In the genomic region with DNA sequence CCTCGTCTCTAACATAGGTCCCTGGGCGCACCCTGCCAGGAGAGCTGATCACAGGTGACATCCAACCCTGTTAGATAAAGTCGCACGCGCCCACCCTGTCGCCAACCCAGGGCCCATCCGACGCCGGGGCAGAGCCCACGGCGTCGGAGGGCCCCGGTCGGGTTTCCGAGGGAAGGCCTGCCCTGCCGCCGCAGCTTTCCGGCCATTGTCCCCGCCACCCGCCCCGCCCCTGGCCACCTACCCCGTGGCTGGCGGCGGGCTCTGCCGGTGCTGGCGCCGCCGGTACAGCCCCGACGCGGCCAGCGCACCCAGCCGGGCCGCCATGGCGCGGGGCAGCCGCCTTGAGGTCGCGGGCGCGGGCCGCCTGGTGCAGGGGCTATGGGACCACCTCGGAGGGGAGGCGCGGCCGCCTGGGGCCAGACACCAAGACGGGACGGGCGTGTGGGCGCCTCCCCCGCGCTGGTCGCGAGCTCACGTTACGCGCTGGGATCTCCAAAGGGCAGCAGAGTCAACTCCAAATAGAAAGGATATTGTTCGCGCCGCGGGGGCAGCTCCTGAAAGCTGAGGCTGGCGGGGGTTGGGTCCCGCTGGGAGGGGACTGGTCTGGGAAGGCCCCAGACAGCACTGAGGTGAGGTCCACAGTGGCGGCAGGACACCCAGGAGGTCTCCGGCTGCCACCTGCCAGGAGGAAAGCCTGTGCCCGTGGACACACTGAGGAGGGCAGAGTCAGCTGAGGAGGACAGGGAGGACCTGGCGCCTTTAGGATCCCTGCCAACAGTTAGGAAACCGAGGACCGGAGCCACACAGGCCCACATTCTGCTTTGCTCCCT, we compare ENCODE assay signal across 12 cellular contexts. TPM values are rescaled to one million over a fixed set of nuclear protein-coding genes. Genes with fewer than 3 reads are reported as not detected.
DNase-seq lines count a peak whose midpoint lies in the region; ATAC-seq and TF ChIP-seq lines count a peak whose summit lies in the region.
"Had no signal": no experiment of that assay in that cellular context is flagged by ENCODE, and none has a peak within 500 bp of the region (broad histone marks: within the 10 kb centered on the region; RNA-seq: fewer than 3 reads in every experiment).

No MANE protein-coding gene starts in this region.

- H3K4me1 ChIP-seq in fibroblast of lung (ENCODE audit: control insufficient read depth, extremely low read depth, insufficient read depth, low read length) (peaks cover 3% of the 10 kb centered on the region), muscle layer of duodenum (ENCODE audit: control insufficient read depth in 1 of 2, insufficient read depth in 2 of 2, low read length in 2 of 2) (peaks cover 26 to 62% of the 10 kb centered on the region in 2 donors), upper lobe of right lung (peaks cover 25% of the 10 kb centered on the region)
- no peaks in the 10 kb centered on the region for H3K4me1 ChIP-seq in naive thymus-derived CD4-positive, alpha-beta T cell (ENCODE audit: control insufficient read depth in 2 of 2, insufficient read depth in 2 of 2, low read length in 2 of 2)
- H3K4me1 ChIP-seq: BE2C had no signal

- H3K79me2 ChIP-seq in fibroblast of lung (ENCODE audit: control insufficient read depth, insufficient read depth, low read length), result no peaks in the 10 kb centered on the region

- peak overlapping the region; percentile 13 for H3K4me2 ChIP-seq in fibroblast of lung (ENCODE audit: extremely low read depth, insufficient read depth, low read length)

- H3K27me3 ChIP-seq in fibroblast of lung (ENCODE audit: control insufficient read depth, insufficient read depth, low read length), result peaks cover 31% of the 10 kb centered on the region
- H3K27me3 ChIP-seq in muscle layer of duodenum (ENCODE audit: low read depth, low read length), result peaks cover 6% of the 10 kb centered on the region
- H3K27me3 ChIP-seq in upper lobe of right lung, result no peaks in the 10 kb centered on the region
- peaks cover 0 to 4% of the 10 kb centered on the region in 2 donors for H3K27me3 ChIP-seq in naive thymus-derived CD4-positive, alpha-beta T cell (ENCODE audit: control insufficient read depth in 2 of 2, insufficient read depth in 2 of 2, low read length in 2 of 2)
- no peaks in the 10 kb centered on the region for H3K27me3 ChIP-seq in WERI-Rb-1 (ENCODE audit: insufficient read depth, low read depth, severe bottlenecking)

- TF ChIP-seq CTCF in fibroblast of lung (conservative IDR thresholded peaks at IDR 0.05 in 1 of 2, IDR thresholded peaks at IDR 0.05 in 1 of 2; ENCODE audit: low read depth in 1 of 2, low read length in 2 of 2), result no peak
- TF ChIP-seq CTCF in upper lobe of right lung (IDR thresholded peaks at IDR 0.05), result no peak
- TF ChIP-seq CTCF in WERI-Rb-1 (IDR thresholded peaks at IDR 0.05; ENCODE audit: low read depth, low read length), result no peak

- H3K27ac ChIP-seq in fibroblast of lung (ENCODE audit: insufficient read depth, low read length) (no peak overlapping the region), muscle layer of duodenum (ENCODE audit: low read length) (peak overlapping the region; percentile 71), upper lobe of right lung (peak overlapping the region; percentile 74), WERI-Rb-1 (no peak overlapping the region)
- H3K27ac ChIP-seq in naive thymus-derived CD4-positive, alpha-beta T cell (ENCODE audit: low read depth, low read length), result no peak overlapping the region

- no peak overlapping the region for H3K9ac ChIP-seq in fibroblast of lung (ENCODE audit: insufficient read depth, low read length)

- POLR2A ChIA-PET in naive thymus-derived CD4-positive, alpha-beta T cell (lab: Charles Lee), result no interaction called here

- no peak overlapping the region for H3K4me3 Mint-ChIP-seq in activated T-cell treated with anti-CD3 and anti-CD28 coated beads, Interleukin-2, amount 50 U/mL, for 24 hours
- no peak overlapping the region for H3K4me3 Mint-ChIP-seq in naive thymus-derived CD4-positive, alpha-beta T cell

- H3K36me3 ChIP-seq in fibroblast of lung (ENCODE audit: control insufficient read depth, insufficient read depth, low read length) (no peaks in the 10 kb centered on the region), muscle layer of duodenum (ENCODE audit: control insufficient read depth in 1 of 2, insufficient read depth in 2 of 2, low read length in 2 of 2) (no peaks in the 10 kb centered on the region), upper lobe of right lung (no peaks in the 10 kb centered on the region), WERI-Rb-1 (no peaks in the 10 kb centered on the region)
- H3K36me3 ChIP-seq in naive thymus-derived CD4-positive, alpha-beta T cell (ENCODE audit: control insufficient read depth in 2 of 3, insufficient read depth in 3 of 3, low read length in 3 of 3), result no peaks in the 10 kb centered on the region
- H3K36me3 ChIP-seq: BE2C had no signal

- H3K36me3 Mint-ChIP-seq in activated T-cell treated with anti-CD3 and anti-CD28 coated beads, Interleukin-2, amount 50 U/mL, for 24 hours (ENCODE audit: low read depth), result no peaks in the 10 kb centered on the region
- H3K36me3 Mint-ChIP-seq in naive thymus-derived CD4-positive, alpha-beta T cell, result no peaks in the 10 kb centered on the region

- H3K9me3 ChIP-seq in fibroblast of lung (ENCODE audit: control insufficient read depth, insufficient read depth, low read depth, low read length) (no peaks in the 10 kb centered on the region), muscle layer of duodenum (ENCODE audit: control insufficient read depth in 1 of 2, low read length in 2 of 2) (no peaks in the 10 kb centered on the region), upper lobe of right lung (no peaks in the 10 kb centered on the region), WERI-Rb-1 (ENCODE audit: severe bottlenecking) (peaks cover 3% of the 10 kb centered on the region)
- H3K9me3 ChIP-seq in naive thymus-derived CD4-positive, alpha-beta T cell (ENCODE audit: control insufficient read depth in 2 of 3, low read length in 3 of 3), result no peaks in the 10 kb centered on the region
- H3K9me3 ChIP-seq: BE2C had no signal

- DNase-seq in activated T-cell treated with anti-CD3 and anti-CD28 coated beads, Interleukin-2, amount 50 U/mL, for 24 hours, result peak; percentile 16
- DNase-seq in activated T-cell treated with anti-CD3 and anti-CD28 coated beads for 4 hours (no peak), fibroblast of lung (ENCODE audit: low read depth in 2 of 2) (no peak), upper lobe of right lung (peak; percentile 77), WERI-Rb-1 (no peak)
- DNase-seq in naive thymus-derived CD4-positive, alpha-beta T cell, result no peak
- DNase-seq: amniotic stem cell, BE2C had no signal

- no peak overlapping the region for H2AFZ ChIP-seq in fibroblast of lung (ENCODE audit: low read length)

- no peak overlapping the region for H3K27ac Mint-ChIP-seq in activated T-cell treated with anti-CD3 and anti-CD28 coated beads, Interleukin-2, amount 50 U/mL, for 24 hours
- H3K27ac Mint-ChIP-seq in naive thymus-derived CD4-positive, alpha-beta T cell, result no peak overlapping the region

- peaks cover 3% of the 10 kb centered on the region for H3K4me1 Mint-ChIP-seq in activated T-cell treated with anti-CD3 and anti-CD28 coated beads, Interleukin-2, amount 50 U/mL, for 24 hours (ENCODE audit: low read depth)
- peaks cover 0 to 5% (median 0%) of the 10 kb centered on the region in 7 donors for H3K4me1 Mint-ChIP-seq in naive thymus-derived CD4-positive, alpha-beta T cell

- CTCF ChIA-PET in naive thymus-derived CD4-positive, alpha-beta T cell (lab: Charles Lee), result no interaction called here

- H3K4me3 ChIP-seq in fibroblast of lung (replicated peaks in 1 of 4; ENCODE audit: control extremely low read depth in 1 of 4, insufficient read depth in 1 of 4, low read depth in 3 of 4, low read length in 4 of 4) (no peak overlapping the region), muscle layer of duodenum (ENCODE audit: low read depth in 1 of 2, low read length in 2 of 2) (peak overlapping the region; percentile 26 to 47), upper lobe of right lung (peak overlapping the region; percentile 46), WERI-Rb-1 (ENCODE audit: low read depth, low read length) (no peak overlapping the region)
- no peak overlapping the region for H3K4me3 ChIP-seq in naive thymus-derived CD4-positive, alpha-beta T cell (ENCODE audit: low read length)

- no peaks in the 10 kb centered on the region for H3K9me3 Mint-ChIP-seq in activated T-cell treated with anti-CD3 and anti-CD28 coated beads, Interleukin-2, amount 50 U/mL, for 24 hours
- peaks cover 0 to 1% (median 0%) of the 10 kb centered on the region in 11 donors for H3K9me3 Mint-ChIP-seq in naive thymus-derived CD4-positive, alpha-beta T cell

- ATAC-seq in upper lobe of right lung (peak; percentile 68), GM18870 (IDR thresholded peaks at IDR 0.05; ENCODE audit: unreplicated experiment) (no peak)
- ATAC-seq in naive thymus-derived CD4-positive, alpha-beta T cell, result no peak

- peaks cover 75% of the 10 kb centered on the region for H3K27me3 Mint-ChIP-seq in activated T-cell treated with anti-CD3 and anti-CD28 coated beads, Interleukin-2, amount 50 U/mL, for 24 hours
- H3K27me3 Mint-ChIP-seq in naive thymus-derived CD4-positive, alpha-beta T cell, result peaks cover 37 to 61% (median 53%) of the 10 kb centered on the region in 5 donors

- intact Hi-C loops in upper lobe of right lung (cut with DNase I), result no loop called here
- intact Hi-C loops in naive thymus-derived CD4-positive, alpha-beta T cell (cut with micrococcal nuclease), result no loop called here

- H4K20me1 ChIP-seq in fibroblast of lung (ENCODE audit: control insufficient read depth, extremely low read depth, insufficient read depth, low read length), result no peaks in the 10 kb centered on the region

RNA-seq across cellular contexts. Expression of a gene that starts 11.1 kb away (rescaled TPM):
- total RNA-seq in fibroblast of lung, result 0.51 and 1.8 TPM in 2 replicates
- 3.0 and 17.3 TPM in 2 replicates for polyA plus RNA-seq in fibroblast of lung
- polyA plus RNA-seq in fibroblast of lung (2012), result 9.7 and 42.5 TPM in 2 replicates
- polyA minus RNA-seq in fibroblast of lung (ENCODE audit: low replicate concordance), result 29.9 and 125 TPM in 2 replicates
- total RNA-seq in upper lobe of right lung, result 161 TPM
- 10 to 100 TPM in 2 of 5 experiments, 1 to 10 TPM in 3; 5.3 to 13.7 (median 10.0) TPM for total RNA-seq in naive thymus-derived CD4-positive, alpha-beta T cell
- polyA plus RNA-seq in naive thymus-derived CD4-positive, alpha-beta T cell, result 10 to 100 TPM; 17.0 to 27.0 TPM
- polyA plus RNA-seq: keratinocyte had no signal

RNA-seq across cellular contexts. Expression of a gene that starts 18.3 kb away (rescaled TPM):
- total RNA-seq in fibroblast of lung, result not detected in 2 replicates
- polyA plus RNA-seq in fibroblast of lung, result not detected in 2 replicates
- 0.15 TPM in 1 of 2 replicates, not detected in the other for polyA plus RNA-seq in fibroblast of lung (2012)
- not detected in 2 replicates for polyA minus RNA-seq in fibroblast of lung (ENCODE audit: low replicate concordance)
- 0.49 TPM for total RNA-seq in upper lobe of right lung
- total RNA-seq in naive thymus-derived CD4-positive, alpha-beta T cell, result not detected
- polyA plus RNA-seq in naive thymus-derived CD4-positive, alpha-beta T cell, result not detected
- total RNA-seq: HT1080 had no signal
- polyA plus RNA-seq: keratinocyte had no signal

RNA-seq across cellular contexts. Expression of a gene that starts 37.0 kb away (rescaled TPM):
- total RNA-seq in fibroblast of lung, result 4.1 and 5.1 TPM in 2 replicates
- polyA plus RNA-seq in fibroblast of lung, result 3.6 and 5.5 TPM in 2 replicates
- polyA plus RNA-seq in fibroblast of lung (2012), result not detected in 2 replicates
- polyA minus RNA-seq in fibroblast of lung (ENCODE audit: low replicate concordance), result 0.74 and 0.75 TPM in 2 replicates
- total RNA-seq in upper lobe of right lung, result 7.7 TPM
- total RNA-seq in naive thymus-derived CD4-positive, alpha-beta T cell, result 10 to 100 TPM in 2 of 5 experiments, 1 to 10 TPM in 3; 6.0 to 17.8 (median 8.9) TPM
- 1 to 10 TPM; 1.4 to 2.1 TPM for polyA plus RNA-seq in naive thymus-derived CD4-positive, alpha-beta T cell

Comparison
In these comparisons a context has a peak if more than half of its experiments do, and no peak if none do; other contexts are left out.
1. DNase-seq: peak in activated T-cell treated with anti-CD3 and anti-CD28 coated beads, Interleukin-2, amount 50 U/mL, for 24 hours (single experiment) and upper lobe of right lung (single experiment); none in activated T-cell treated with anti-CD3 and anti-CD28 coated beads for 4 hours (single experiment), fibroblast of lung (0 of 2), naive thymus-derived CD4-positive, alpha-beta T cell (0 of 9) and WERI-Rb-1 (single experiment).
2. H3K27ac ChIP-seq: peak in muscle layer of duodenum (single experiment) and upper lobe of right lung (single experiment); none in fibroblast of lung (single experiment), naive thymus-derived CD4-positive, alpha-beta T cell (single experiment) and WERI-Rb-1 (single experiment).
3. H3K4me3 ChIP-seq: peak in muscle layer of duodenum (2 of 2) and upper lobe of right lung (single experiment); none in fibroblast of lung (0 of 4), naive thymus-derived CD4-positive, alpha-beta T cell (single experiment) and WERI-Rb-1 (single experiment).
4. RNA of a gene that starts 11.1 kb away (total RNA-seq): 161 TPM in upper lobe of right lung (single experiment); 5.3 to 13.7 TPM in naive thymus-derived CD4-positive, alpha-beta T cell and 0.51 to 1.8 TPM in fibroblast of lung; every median in the first group is over 10 times any median in the second.